Comparison of ENCODE assay signal across 25 cellular contexts in the genomic region with DNA sequence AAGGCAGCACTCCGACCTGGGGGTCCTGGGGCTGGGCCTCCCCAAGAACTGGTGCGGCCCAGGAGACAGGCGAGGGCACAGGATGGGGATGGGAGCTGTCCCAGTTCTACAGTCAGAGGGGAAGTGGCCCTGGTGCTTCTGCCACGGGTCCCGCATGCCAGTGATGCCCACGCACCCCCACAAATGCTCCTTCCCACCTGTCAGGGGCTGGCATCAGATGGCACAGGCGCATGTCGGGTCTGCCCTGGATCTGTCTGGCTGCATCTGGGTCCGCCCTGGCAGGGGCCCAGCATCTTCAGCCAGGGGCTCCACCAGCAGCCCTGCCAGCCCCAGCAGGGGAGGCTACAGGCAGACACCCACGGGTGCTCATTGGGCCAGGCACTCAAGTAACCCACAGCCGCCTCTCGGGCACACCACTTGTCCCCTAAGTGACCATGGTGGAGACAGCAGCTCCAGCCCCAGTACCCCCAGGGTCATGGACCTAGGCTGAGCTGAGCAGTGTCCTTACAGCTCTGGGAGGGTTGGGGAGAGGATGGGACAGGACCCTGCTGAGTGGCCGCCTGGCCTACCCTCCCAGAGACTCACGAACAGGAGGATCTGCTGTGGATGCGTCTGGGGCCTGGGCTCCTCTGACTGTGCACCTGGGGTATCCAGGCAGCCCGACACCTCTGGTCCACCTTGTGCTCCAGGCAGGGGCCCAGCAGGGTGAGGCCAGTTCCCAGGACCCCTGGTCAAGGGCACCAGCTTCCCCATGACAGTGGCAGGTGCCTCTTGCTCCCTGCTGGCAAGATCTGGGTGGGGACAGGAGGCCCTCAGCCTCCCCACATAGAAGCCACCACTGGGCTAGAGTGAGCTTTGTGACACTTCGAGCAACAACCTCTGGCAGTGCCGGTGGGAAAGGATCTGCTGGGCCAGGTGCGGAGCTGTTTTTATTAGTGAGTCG. TPM values are rescaled to one million over a fixed set of nuclear protein-coding genes. Genes with fewer than 3 reads are reported as not detected.
A peak's percentile ranks its signal among the peaks of the same experiment; 100 is the strongest.
DNase-seq lines count a peak whose midpoint lies in the region; ATAC-seq, FAIRE-seq and TF ChIP-seq lines count a peak whose summit lies in the region.
"Had no signal": no experiment of that assay in that cellular context is flagged by ENCODE, and none has a peak within 500 bp of the region (broad histone marks: within the 10 kb centered on the region; RNA-seq: fewer than 3 reads in every experiment).

No MANE protein-coding gene starts in this region.

- H3K4me1 ChIP-seq in A673 (ENCODE audit: insufficient read depth, low read length, poor library complexity, severe bottlenecking): no peaks in the 10 kb centered on the region
- peaks cover 69% of the 10 kb centered on the region for H3K4me1 ChIP-seq in BLaER1
- H3K4me1 ChIP-seq in kidney (ENCODE audit: control insufficient read depth in 1 of 2, insufficient read depth in 1 of 2, low read depth in 1 of 2, low read length in 2 of 2): peaks cover 12 to 24% of the 10 kb centered on the region in 2 donors

- peak overlapping the region; percentile 30 for H3K27ac ChIP-seq in A673 (ENCODE audit: low read depth, low read length, poor library complexity, severe bottlenecking)
- no peak overlapping the region for H3K27ac ChIP-seq in BLaER1
- peak overlapping the region; percentile 78 for H3K27ac ChIP-seq in angular gyrus (ENCODE audit: low read depth, low read length)
- H3K27ac ChIP-seq in kidney (ENCODE audit: low read depth in 2 of 2, low read length in 2 of 2): no peak overlapping the region

- no peak overlapping the region for H3K9ac ChIP-seq in BLaER1
- no peak overlapping the region for H3K9ac ChIP-seq in kidney (ENCODE audit: low read length in 2 of 2)
- H3K9ac ChIP-seq: SK-N-SH had no signal

- intact Hi-C loops in A673 (cut with micrococcal nuclease; ENCODE audit: unreplicated experiment): no loop called here
- intact Hi-C loops in kidney (cut with DNase I): no loop called here

- H3K9me3 ChIP-seq in A673 (ENCODE audit: low read depth, low read length, poor library complexity, severe bottlenecking) (no peaks in the 10 kb centered on the region), BLaER1 (no peaks in the 10 kb centered on the region), kidney (ENCODE audit: control insufficient read depth in 1 of 2, low read length in 2 of 2) (no peaks in the 10 kb centered on the region)
- H3K9me3 ChIP-seq: MG63, SK-N-SH had no signal

- no TSS peak for BruUV-seq in A673 (replicated peaks; lab: Mats Ljungman, UMichigan)

- CTCF ChIA-PET in A673 (lab: Charles Lee): no interaction called here

- POLR2A ChIA-PET in A673 (lab: Charles Lee; ENCODE audit: low non-redundant PET): no interaction called here

- no peak for DNase-seq in A673 (ENCODE audit: low spot score)
- peak; percentile 66 for DNase-seq in kidney
- no peak for DNase-seq in middle frontal gyrus (ENCODE audit: extremely low spot score, low spot score)
- DNase-seq in SHP77 (lab: John Stamatoyannopoulos, UW): no peak
- DNase-seq: CD4-positive, CD25-positive, alpha-beta regulatory T cell; COR-L47; HFFc6; IMR-90; Kasumi-1; MG63; NCI-H1048; NCI-H1436; NCI-H2029 treated with DMSO at 0.1 percent for 48 hours; SHP77 treated with DMSO at 0.1 percent for 48 hours; SK-N-SH; T-cell had no signal

- peaks cover 96% of the 10 kb centered on the region for H4K20me1 ChIP-seq in BLaER1

- H3K4me2 ChIP-seq in BLaER1: peak overlapping the region; percentile 96
- H3K4me2 ChIP-seq: SK-N-SH had no signal

- H3K27me3 ChIP-seq in A673 (replicated peaks; ENCODE audit: insufficient read depth, low read depth, low read length, poor library complexity) (no peaks in the 10 kb centered on the region), BLaER1 (no peaks in the 10 kb centered on the region)
- H3K27me3 ChIP-seq: MG63 had no signal

- ATAC-seq in HG02981 (IDR thresholded peaks at IDR 0.05; ENCODE audit: unreplicated experiment) (no peak), HG02938 (IDR thresholded peaks at IDR 0.05; ENCODE audit: unreplicated experiment) (no peak)
- ATAC-seq: T-cell had no signal

- H3K36me3 ChIP-seq in A673 (ENCODE audit: insufficient read depth, low read length, poor library complexity, severe bottlenecking) (peaks cover 43% of the 10 kb centered on the region), BLaER1 (peaks cover 51% of the 10 kb centered on the region), kidney (ENCODE audit: control insufficient read depth in 1 of 2, insufficient read depth in 2 of 2, low read length in 2 of 2) (peaks cover 24 to 27% of the 10 kb centered on the region in 2 donors)

- H3K4me3 ChIP-seq in A673 (ENCODE audit: low read depth, low read length, poor library complexity, severe bottlenecking) (no peak overlapping the region), BLaER1 (no peak overlapping the region), kidney (ENCODE audit: low read length in 2 of 2) (no peak overlapping the region)
- H3K4me3 ChIP-seq: MG63 had no signal

- TF ChIP-seq CTCF in A673 (conservative IDR thresholded peaks at IDR 0.05; ENCODE audit: low read depth, low read length) (no peak), kidney (IDR thresholded peaks at IDR 0.05; ENCODE audit: borderline replicate concordance, extremely low read depth, insufficient read depth) (no peak)

- no peak for FAIRE-seq in kidney (lab: Jason Lieb, UNC)
- FAIRE-seq: RCC 7860 had no signal

RNA-seq across cellular contexts. Expression of a gene that starts 5.4 kb away (rescaled TPM):
- total RNA-seq in A673 (2021) (0.81 and 1.5 TPM in 2 replicates), kidney (7.0 TPM)
- 49.5 TPM for polyA plus RNA-seq in kidney (ENCODE audit: insufficient read depth, low read depth, low replicate concordance)
- total RNA-seq: H4 had no signal

RNA-seq across cellular contexts. Expression of a gene that starts 18.4 kb away (rescaled TPM):
- total RNA-seq in A673 (2021) (69.8 and 86.7 TPM in 2 replicates), kidney (42.4 TPM)
- 28.8 TPM for polyA plus RNA-seq in kidney (ENCODE audit: insufficient read depth, low read depth, low replicate concordance)

RNA-seq across cellular contexts. Expression of a gene that starts 25.7 kb away (rescaled TPM):
- total RNA-seq in A673 (2021) (not detected in 2 replicates), kidney (not detected)
- not detected for polyA plus RNA-seq in kidney (ENCODE audit: insufficient read depth, low read depth, low replicate concordance)
- total RNA-seq: CD4-positive, CD25-positive, alpha-beta regulatory T cell; H4; HFFc6; HT1080; IMR-90; OCI-LY7; T-cell had no signal
- polyA plus RNA-seq: AG04450; CD4-positive, CD25-positive, alpha-beta regulatory T cell; IMR-90; SK-N-SH had no signal

Comparison
In these comparisons a context has a peak if more than half of its experiments do, and no peak if none do; other contexts are left out.
1. H3K27ac ChIP-seq: peak in A673 (single experiment) and angular gyrus (single experiment); none in BLaER1 (single experiment) and kidney (0 of 2).